In the genomic region with DNA sequence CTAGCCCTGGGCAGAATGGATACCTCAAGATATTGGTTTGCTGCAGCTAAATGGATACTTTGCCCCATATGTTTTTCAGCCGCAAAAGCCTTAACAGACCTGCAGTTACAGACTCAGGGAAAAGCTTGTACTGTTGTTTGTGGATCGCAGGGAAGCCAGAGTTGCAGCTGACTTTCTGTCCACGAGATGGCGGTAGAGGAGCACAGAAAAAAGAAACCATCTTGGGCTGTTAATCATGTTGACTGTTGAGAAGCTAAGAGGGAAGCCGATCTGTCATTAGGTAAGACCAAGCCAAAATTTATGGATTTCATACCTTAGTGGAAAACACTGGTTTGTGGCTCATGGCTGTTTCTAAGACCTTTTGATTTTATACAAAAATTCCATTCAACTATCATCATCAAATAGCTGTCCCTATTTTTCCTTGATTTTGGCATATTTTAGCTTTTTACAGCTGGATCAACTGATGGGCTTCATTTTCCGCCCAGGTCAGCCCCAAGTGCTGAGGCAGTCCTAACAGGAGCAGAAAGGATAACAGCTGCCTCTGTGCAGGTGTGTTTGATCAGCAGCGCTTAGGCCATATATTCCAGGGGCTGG, we compare ENCODE assay signal across 8 cellular contexts.
A peak's percentile ranks its signal among the peaks of the same experiment; 100 is the strongest.
DNase-seq lines count a peak whose midpoint lies in the region; ATAC-seq and TF ChIP-seq lines count a peak whose summit lies in the region.

No MANE protein-coding gene starts in this region.

- H3K4me1 ChIP-seq in foreskin keratinocyte (peaks cover 5% of the 10 kb centered on the region), thoracic aorta (ENCODE audit: control insufficient read depth in 1 of 2, low read depth in 2 of 2) (peaks cover 0 to 8% of the 10 kb centered on the region in 2 donors)

- peak; percentile 68 for DNase-seq in DMS153 (lab: John Stamatoyannopoulos, UW)
- DNase-seq in LNCaP clone FGC (ENCODE audit: low read depth), result peak; percentile 68
- DNase-seq in RPMI8226, result peak; percentile 72
- peak; percentile 54 for DNase-seq in activated T-helper 1 cell treated with Interleukin-2 at 50 U/mL for 16 hours (ENCODE audit: low read depth)
- DNase-seq in foreskin keratinocyte, result peak in 1 of 2 donors; percentile 60
- peak; percentile 68 for DNase-seq in omental fat pad (ENCODE audit: low spot score)
- DNase-seq in thoracic aorta (ENCODE audit: low spot score), result peak; percentile 28

- no peaks in the 10 kb centered on the region for H3K36me3 ChIP-seq in thoracic aorta

- H3K27me3 ChIP-seq in foreskin keratinocyte, result no peaks in the 10 kb centered on the region
- H3K27me3 ChIP-seq in thoracic aorta (replicated peaks; ENCODE audit: insufficient read depth), result no peaks in the 10 kb centered on the region

- peak; percentile 59 for ATAC-seq in GM21717 (IDR thresholded peaks at IDR 0.05; ENCODE audit: unreplicated experiment)
- peak; percentile 67 for ATAC-seq in foreskin keratinocyte
- ATAC-seq in omental fat pad (ENCODE audit: low FRiP score), result peak; percentile 50
- ATAC-seq in thoracic aorta (ENCODE audit: insufficient number of reproducible peaks, low FRiP score, low read depth), result peak; percentile 19

- no peaks in the 10 kb centered on the region for H3K9me3 ChIP-seq in thoracic aorta

- TF ChIP-seq CTCF in LNCaP clone FGC (IDR thresholded peaks at IDR 0.05; ENCODE audit: control insufficient read depth, extremely low read depth, insufficient read depth) (peak; percentile 96), foreskin keratinocyte (conservative IDR thresholded peaks at IDR 0.05) (peak; percentile 96), omental fat pad (IDR thresholded peaks at IDR 0.05) (peak in 1 of 3 donors; percentile 78), thoracic aorta (IDR thresholded peaks at IDR 0.05) (peak; percentile 91)

- H3K27ac ChIP-seq in foreskin keratinocyte (no peak overlapping the region), thoracic aorta (no peak overlapping the region)

- no peak overlapping the region for H3K4me3 ChIP-seq in LNCaP clone FGC (ENCODE audit: low read depth, low read length)
- no peak overlapping the region for H3K4me3 ChIP-seq in thoracic aorta
